In the genomic region with DNA sequence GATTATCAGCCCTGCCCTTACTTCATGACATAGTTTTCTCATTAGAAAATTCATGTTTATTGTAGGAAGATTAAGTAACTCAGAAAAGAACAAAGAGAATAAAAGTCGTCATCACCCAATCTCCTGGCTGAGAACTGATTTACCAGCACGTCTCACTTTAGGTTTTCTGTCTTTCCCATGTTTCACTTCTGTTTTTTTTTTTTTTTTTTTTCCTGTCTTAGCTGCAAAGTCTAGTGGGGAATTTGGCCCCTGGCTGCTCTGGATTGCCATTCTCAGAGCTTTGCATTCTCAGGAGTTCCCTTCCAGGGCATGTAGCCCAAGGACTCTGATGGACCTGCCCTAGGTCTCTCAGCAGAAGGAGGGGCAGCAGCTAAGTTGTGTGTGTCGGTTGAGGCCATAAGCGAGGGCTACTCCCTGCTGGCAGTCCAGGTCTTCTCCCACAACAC, we compare ENCODE assay signal across 9 cellular contexts. TPM values are rescaled to one million over a fixed set of nuclear protein-coding genes. Genes with fewer than 3 reads are reported as not detected.
DNase-seq lines count a peak whose midpoint lies in the region; ATAC-seq and TF ChIP-seq lines count a peak whose summit lies in the region.
"Had no signal": no experiment of that assay in that cellular context is flagged by ENCODE, and none has a peak within 500 bp of the region (broad histone marks: within the 10 kb centered on the region; RNA-seq: fewer than 3 reads in every experiment).

No MANE protein-coding gene starts in this region.

- POLR2A ChIA-PET in activated CD8-positive, alpha-beta T cell treated with anti-CD3 and anti-CD28 coated beads for 36 hours (lab: Charles Lee) = interaction anchor here (1.0 to 3.2 kb wide), 6 partner anchors 10 to 58 kb away, joined by 4 to 15 read pairs (median 5); a partner anchor contains a TSS

- DNase-seq in Right ventricle myocardium inferior (ENCODE audit: missing footprints) (no peak), cardiac septum (ENCODE audit: low spot score) (no peak), transverse colon (no peak), GM19240 (ENCODE audit: insufficient read length, low spot score) (no peak), ecto neural progenitor cell (ENCODE audit: low spot score) (no peak)
- DNase-seq in activated CD8-positive, alpha-beta T cell treated with anti-CD3 and anti-CD28 coated beads for 36 hours = no peak
- DNase-seq in NK-92 treated with Interleukin-12 subunit alpha and Interleukin-12 subunit beta, amount 100 ng/mL, for 24 hours (lab: John Stamatoyannopoulos, UW) = no peak
- DNase-seq: NCI-H2029 treated with DMSO at 0.1 percent for 48 hours had no signal

- H3K4me1 ChIP-seq in gastroesophageal sphincter = peaks cover 4 to 47% (median 5%) of the 10 kb centered on the region in 3 donors
- peaks cover 0 to 54% (median 15%) of the 10 kb centered on the region in 4 donors for H3K4me1 ChIP-seq in transverse colon

- peaks cover 53% of the 10 kb centered on the region for H3K36me3 Mint-ChIP-seq in activated CD8-positive, alpha-beta T cell treated with anti-CD3 and anti-CD28 coated beads for 36 hours (ENCODE audit: low read depth)

- H3K36me3 ChIP-seq in gastroesophageal sphincter = no peaks in the 10 kb centered on the region
- H3K36me3 ChIP-seq in transverse colon = no peaks in the 10 kb centered on the region

- H3K9me3 ChIP-seq in gastroesophageal sphincter = no peaks in the 10 kb centered on the region
- no peaks in the 10 kb centered on the region for H3K9me3 ChIP-seq in transverse colon

- H3K27ac Mint-ChIP-seq in activated CD8-positive, alpha-beta T cell treated with anti-CD3 and anti-CD28 coated beads for 36 hours = peak overlapping the region; percentile 96

- 10 to 31% methylated on average over 2 to 4 of the region's 4 CpGs for WGBS in gastroesophageal sphincter (ENCODE audit: low coverage in 1 of 2), 2 donors
- 49 to 59% methylated on average over 4 of the region's 4 CpGs for WGBS in transverse colon (ENCODE audit: low coverage in 1 of 2), 2 donors

- no peaks in the 10 kb centered on the region for H3K27me3 Mint-ChIP-seq in activated CD8-positive, alpha-beta T cell treated with anti-CD3 and anti-CD28 coated beads for 36 hours

- H3K4me3 ChIP-seq in gastroesophageal sphincter (no peak overlapping the region), transverse colon (no peak overlapping the region)

- TF ChIP-seq POLR2A in gastroesophageal sphincter (IDR thresholded peaks at IDR 0.05) = no peak
- no peak for TF ChIP-seq POLR2A in transverse colon (IDR thresholded peaks at IDR 0.05)

- no peaks in the 10 kb centered on the region for H3K27me3 ChIP-seq in gastroesophageal sphincter
- no peaks in the 10 kb centered on the region for H3K27me3 ChIP-seq in transverse colon

- H3K4me1 Mint-ChIP-seq in activated CD8-positive, alpha-beta T cell treated with anti-CD3 and anti-CD28 coated beads for 36 hours (ENCODE audit: low read depth) = peaks cover 89% of the 10 kb centered on the region

- peak overlapping the region; percentile 66 for H3K4me3 Mint-ChIP-seq in activated CD8-positive, alpha-beta T cell treated with anti-CD3 and anti-CD28 coated beads for 36 hours

- H3K27ac ChIP-seq in gastroesophageal sphincter = peak overlapping the region in 3 of 4 donors; percentile 5 to 60 (median 54)
- H3K27ac ChIP-seq in transverse colon = peak overlapping the region; percentile 9 to 50 (median 16)

- peaks cover 3% of the 10 kb centered on the region for H3K9me3 Mint-ChIP-seq in activated CD8-positive, alpha-beta T cell treated with anti-CD3 and anti-CD28 coated beads for 36 hours

- CTCF ChIA-PET in activated CD8-positive, alpha-beta T cell treated with anti-CD3 and anti-CD28 coated beads for 36 hours (lab: Charles Lee) = interaction anchor here (0.9 to 3.0 kb wide), 8 partner anchors 10 to 91 kb away, joined by 3 to 16 read pairs (median 4); no protein-coding TSS in a partner anchor

- peak; percentile 45 for ATAC-seq in Right ventricle myocardium inferior
- no peak for ATAC-seq in activated CD8-positive, alpha-beta T cell treated with anti-CD3 and anti-CD28 coated beads for 36 hours
- ATAC-seq in gastroesophageal sphincter = peak; percentile 46

- TF ChIP-seq EP300 in gastroesophageal sphincter (IDR thresholded peaks at IDR 0.05) = no peak
- no peak for TF ChIP-seq EP300 in transverse colon (IDR thresholded peaks at IDR 0.05; ENCODE audit: low read depth)

- no peak for TF ChIP-seq CTCF in activated CD8-positive, alpha-beta T cell treated with anti-CD3 and anti-CD28 coated beads for 36 hours (IDR thresholded peaks at IDR 0.05)
- TF ChIP-seq CTCF in gastroesophageal sphincter (IDR thresholded peaks at IDR 0.05) = no peak
- no peak for TF ChIP-seq CTCF in transverse colon (IDR thresholded peaks at IDR 0.05)

- in situ Hi-C loops in transverse colon (cut with MboI; ENCODE audit: low pct_ligation_motif_present in 1 of 4, low pct_unique_long_range_greater_than_20kb in 1 of 4, low sequenced_read_pairs in 3 of 4) = no loop called here

- intact Hi-C loops in Right ventricle myocardium inferior (cut with DNase I) = no loop called here
- intact Hi-C loops in cardiac septum (cut with DNase I) = no loop called here
- intact Hi-C loops in activated CD8-positive, alpha-beta T cell treated with anti-CD3 and anti-CD28 coated beads for 36 hours (cut with micrococcal nuclease) = loop anchor here (2.0 to 5.0 kb wide), 2 partner anchors 48 to 55 kb away; no protein-coding TSS in a partner anchor
- intact Hi-C loops in transverse colon (cut with DNase I; ENCODE audit: low total_unique reads) = no loop called here

RNA-seq across cellular contexts. Expression of a gene that starts 57.8 kb away (rescaled TPM):
- total RNA-seq in Right ventricle myocardium inferior (14.4 TPM), cardiac septum (21.2 TPM), gastroesophageal sphincter (10 to 100 TPM; 14.2 to 24.0 (median 18.4) TPM), transverse colon (10 to 100 TPM in 2 of 4 donors, 1 to 10 TPM in 2; 5.2 to 14.8 (median 8.3) TPM)
- total RNA-seq in activated CD8-positive, alpha-beta T cell treated with anti-CD3 and anti-CD28 coated beads for 36 hours = 10 to 100 TPM; 51.7 to 52.4 TPM
